ENCODE assay signal across 18 cellular contexts in the genomic region with DNA sequence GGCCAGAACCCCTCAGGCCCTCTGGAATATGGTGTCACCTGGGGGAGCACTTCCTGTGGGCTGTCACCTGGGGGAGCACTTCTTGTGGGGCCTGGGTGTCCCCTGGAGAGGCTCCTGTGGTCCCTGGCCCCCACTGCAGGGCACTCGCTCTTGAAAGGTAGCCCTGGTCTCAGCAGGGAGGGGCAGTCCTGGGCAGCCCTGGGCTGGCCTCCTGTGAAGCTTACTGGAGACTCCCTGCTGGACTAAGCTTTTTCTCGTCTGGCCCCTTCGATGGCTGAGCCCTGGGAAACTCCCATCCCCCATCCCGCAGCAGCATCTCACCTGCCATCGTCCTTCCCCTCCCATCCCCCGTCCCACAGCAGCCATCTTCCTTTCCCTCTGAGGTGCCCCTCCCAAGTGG. TPM values are rescaled to one million over a fixed set of nuclear protein-coding genes. Genes with fewer than 3 reads are reported as not detected.
A peak's percentile ranks its signal among the peaks of the same experiment; 100 is the strongest.
DNase-seq lines count a peak whose midpoint lies in the region; ATAC-seq and TF ChIP-seq lines count a peak whose summit lies in the region.
"Had no signal": no experiment of that assay in that cellular context is flagged by ENCODE, and none has a peak within 500 bp of the region (broad histone marks: within the 10 kb centered on the region; RNA-seq: fewer than 3 reads in every experiment).

No MANE protein-coding gene starts in this region.

- H2AK5ac ChIP-seq in neuronal stem cell (ENCODE audit: low read depth, low read length): peak overlapping the region; percentile 56

- no peak overlapping the region for H3K4ac ChIP-seq in neuronal stem cell (ENCODE audit: low read length)

- DNase-seq in GM13977 (ENCODE audit: low spot score) (no peak), chondrocyte (ENCODE audit: low spot score) (no peak), neuronal stem cell (ENCODE audit: low spot score) (no peak), ureter (ENCODE audit: low spot score) (no peak), T-helper 9 cell (no peak)
- DNase-seq in activated naive CD4-positive, alpha-beta T cell treated with anti-CD3 and anti-CD28 coated beads for 36 hours: no peak
- DNase-seq: activated CD4-positive, alpha-beta T cell treated with anti-CD3 and anti-CD28 coated beads, Interleukin-2, amount 50 U/mL, for 4 hours; BE2C; DMS79 treated with DMSO at 0.1 percent for 48 hours; HCEC 1CT; naive B cell; NCI-H1105; NCI-H2227 treated with DMSO at 0.1 percent for 48 hours; retina; stimulated activated CD4-positive, alpha-beta T cell treated with anti-CD3 and anti-CD28 coated beads, Interleukin-4, amount 100 ng/mL, for 24 hours; transverse colon had no signal

- TF ChIP-seq CTCF in GM13977 (IDR thresholded peaks at IDR 0.05; ENCODE audit: extremely low read depth, insufficient read depth, missing control alignments) (peak; percentile 17), chondrocyte (IDR thresholded peaks at IDR 0.05) (peak; percentile 37)

- H3K27ac Mint-ChIP-seq in chondrocyte (ENCODE audit: unreplicated experiment): no peak overlapping the region
- H3K27ac Mint-ChIP-seq in activated naive CD4-positive, alpha-beta T cell treated with anti-CD3 and anti-CD28 coated beads for 36 hours: no peak overlapping the region

- H3K27ac ChIP-seq in BLaER1 (peak overlapping the region; percentile 80), neuronal stem cell (replicated peaks; ENCODE audit: low read length) (no peak overlapping the region)
- H3K27ac ChIP-seq: transverse colon had no signal

- CTCF ChIA-PET in activated naive CD4-positive, alpha-beta T cell treated with anti-CD3 and anti-CD28 coated beads for 36 hours (lab: Charles Lee): no interaction called here

- no peak overlapping the region for H3K23ac ChIP-seq in neuronal stem cell (ENCODE audit: low read depth, low read length, poor library complexity)

- no peak overlapping the region for H2BK15ac ChIP-seq in neuronal stem cell (ENCODE audit: low read length)

- H3K4me1 Mint-ChIP-seq in chondrocyte (ENCODE audit: low read depth): peaks cover 28% of the 10 kb centered on the region
- peaks cover 44% of the 10 kb centered on the region for H3K4me1 Mint-ChIP-seq in activated naive CD4-positive, alpha-beta T cell treated with anti-CD3 and anti-CD28 coated beads for 36 hours (ENCODE audit: low read depth)

- intact Hi-C loops in activated naive CD4-positive, alpha-beta T cell treated with anti-CD3 and anti-CD28 coated beads for 36 hours (cut with micrococcal nuclease): no loop called here

- H3K9me3 ChIP-seq in BLaER1: no peaks in the 10 kb centered on the region
- no peaks in the 10 kb centered on the region for H3K9me3 ChIP-seq in neuronal stem cell (replicated peaks in 1 of 2; ENCODE audit: control insufficient read depth in 2 of 2, insufficient read depth in 1 of 2, low read depth in 1 of 2, low read length in 2 of 2)
- H3K9me3 ChIP-seq: BE2C, transverse colon had no signal

- H2BK12ac ChIP-seq in neuronal stem cell (ENCODE audit: low read length): no peak overlapping the region

- H2BK120ac ChIP-seq in neuronal stem cell (ENCODE audit: low read depth, low read length): peak overlapping the region; percentile 47

- H3K4me1 ChIP-seq in BLaER1: peaks cover 89% of the 10 kb centered on the region
- H3K4me1 ChIP-seq in neuronal stem cell (ENCODE audit: control insufficient read depth in 2 of 2, insufficient read depth in 1 of 2, low read depth in 1 of 2, low read length in 2 of 2): peaks cover 10 to 16% of the 10 kb centered on the region in 2 donors

- H4K20me1 ChIP-seq in BLaER1: peaks cover 96% of the 10 kb centered on the region

- peak overlapping the region; percentile 28 for H3K18ac ChIP-seq in neuronal stem cell (ENCODE audit: low read length)

- peak overlapping the region; percentile 64; the same call in 1 of the 2 replicates for H3K9ac ChIP-seq in BLaER1
- no peak overlapping the region for H3K9ac ChIP-seq in neuronal stem cell (ENCODE audit: low read depth, low read length, poor library complexity)

- no peak overlapping the region for H2AFZ ChIP-seq in neuronal stem cell (ENCODE audit: low read length)

- H3K27me3 Mint-ChIP-seq in chondrocyte (ENCODE audit: low read depth): no peaks in the 10 kb centered on the region
- H3K27me3 Mint-ChIP-seq in activated naive CD4-positive, alpha-beta T cell treated with anti-CD3 and anti-CD28 coated beads for 36 hours (ENCODE audit: low read depth): no peaks in the 10 kb centered on the region
- H3K27me3 Mint-ChIP-seq: naive B cell had no signal

- no peaks in the 10 kb centered on the region for H3K9me3 Mint-ChIP-seq in chondrocyte (ENCODE audit: low read depth)
- H3K9me3 Mint-ChIP-seq in activated naive CD4-positive, alpha-beta T cell treated with anti-CD3 and anti-CD28 coated beads for 36 hours: no peaks in the 10 kb centered on the region
- H3K9me3 Mint-ChIP-seq: naive B cell had no signal

- peaks cover 43% of the 10 kb centered on the region for H3K36me3 ChIP-seq in BLaER1
- H3K36me3 ChIP-seq in neuronal stem cell (replicated peaks in 1 of 2; ENCODE audit: control insufficient read depth in 2 of 2, insufficient read depth in 2 of 2, low read length in 2 of 2): peaks cover 2 to 13% of the 10 kb centered on the region in 2 donors
- H3K36me3 ChIP-seq: transverse colon had no signal

- peak overlapping the region; percentile 39 for H2BK5ac ChIP-seq in neuronal stem cell (ENCODE audit: low read length)

- H3K79me1 ChIP-seq in neuronal stem cell (ENCODE audit: low read depth, low read length): peaks cover 29% of the 10 kb centered on the region

- no peaks in the 10 kb centered on the region for H3K27me3 ChIP-seq in BLaER1
- H3K27me3 ChIP-seq in neuronal stem cell (ENCODE audit: control insufficient read depth in 3 of 3, insufficient read depth in 3 of 3, low read depth in 1 of 3, low read length in 3 of 3): no peaks in the 10 kb centered on the region
- H3K27me3 ChIP-seq: BE2C, transverse colon had no signal

- no peaks in the 10 kb centered on the region for H3K36me3 Mint-ChIP-seq in chondrocyte (ENCODE audit: low read depth)
- H3K36me3 Mint-ChIP-seq in activated naive CD4-positive, alpha-beta T cell treated with anti-CD3 and anti-CD28 coated beads for 36 hours (ENCODE audit: low read depth): peaks cover 2% of the 10 kb centered on the region
- H3K36me3 Mint-ChIP-seq: naive B cell had no signal

- no peak overlapping the region for H4K91ac ChIP-seq in neuronal stem cell (ENCODE audit: low read depth, low read length, poor library complexity)

- ATAC-seq in HG02973 (IDR thresholded peaks at IDR 0.05; ENCODE audit: unreplicated experiment): no peak

- H3K4me3 ChIP-seq in BLaER1: peak overlapping the region; percentile 54; the same call in 1 of the 2 replicates
- H3K4me3 ChIP-seq in neuronal stem cell (ENCODE audit: low read length in 2 of 2): no peak overlapping the region

- no peak overlapping the region for H4K8ac ChIP-seq in neuronal stem cell (ENCODE audit: low read depth, low read length)

- no peak overlapping the region for H3K4me3 Mint-ChIP-seq in chondrocyte (ENCODE audit: unreplicated experiment)
- H3K4me3 Mint-ChIP-seq in activated naive CD4-positive, alpha-beta T cell treated with anti-CD3 and anti-CD28 coated beads for 36 hours: no peak overlapping the region

- no peak overlapping the region for H3K14ac ChIP-seq in neuronal stem cell (ENCODE audit: low read length)

- H3K4me2 ChIP-seq in BLaER1: peak overlapping the region; percentile 95
- H3K4me2 ChIP-seq in neuronal stem cell (ENCODE audit: insufficient read depth, low read length, poor library complexity, severe bottlenecking): no peak overlapping the region

- in situ Hi-C loops in GM13977 (cut with MboI; ENCODE audit: low pct_unique_long_range_greater_than_20kb, low sequenced_read_pairs, unreplicated experiment): no loop called here

- WGBS in neuronal stem cell (ENCODE audit: extremely low coverage in 2 of 2, insufficient read length in 2 of 2, insufficient replicate concordance in 1 of 2), 2 donors: no CpG with 5 or more reads among the region's 6 CpGs

RNA-seq across cellular contexts. Expression of a gene that starts 17.7 kb away (rescaled TPM):
- 35.3 to 41.6 TPM (median 41.1 TPM) in 3 replicates for total RNA-seq in chondrocyte
- 61.7 TPM for polyA plus RNA-seq in neuronal stem cell (2013, experiment 1 of 2)
- polyA plus RNA-seq in neuronal stem cell (2013, experiment 2 of 2): 70.1 TPM
- total RNA-seq in ureter: 68.7 TPM
- total RNA-seq in activated naive CD4-positive, alpha-beta T cell treated with anti-CD3 and anti-CD28 coated beads for 36 hours: 10 to 100 TPM; 35.1 to 36.3 TPM
